ENCODE assay signal across 32 cellular contexts in genomic region chr6:143486752-143487151, GRCh38. TPM values are rescaled to one million over a fixed set of nuclear protein-coding genes. Genes with fewer than 3 reads are reported as not detected.
DNase-seq lines count a peak whose midpoint lies in the region; ATAC-seq, FAIRE-seq and TF ChIP-seq lines count a peak whose summit lies in the region.
"Had no signal": no experiment of that assay in that cellular context is flagged by ENCODE, and none has a peak within 500 bp of the region (broad histone marks: within the 10 kb centered on the region; RNA-seq: fewer than 3 reads in every experiment).

No MANE protein-coding gene starts in this region.

- H2AFZ ChIP-seq in GM12878 (ENCODE audit: control insufficient read depth, low read depth, low read length) (no peak overlapping the region), K562 (ENCODE audit: low read depth, low read length) (no peak overlapping the region)

- no peak for FAIRE-seq in GM12878 (lab: Jason Lieb, UNC)
- no peak for FAIRE-seq in K562 (lab: Jason Lieb, UNC)
- FAIRE-seq: A549, D721Med had no signal

- no peaks in the 10 kb centered on the region for H3K27me3 ChIP-seq in GM12878 (replicated peaks in 1 of 2; ENCODE audit: control insufficient read depth in 2 of 2, insufficient read depth in 2 of 2, low read length in 1 of 2)
- H3K27me3 ChIP-seq in K562 (ENCODE audit: control insufficient read depth in 2 of 2, insufficient read depth in 2 of 2, low read length in 2 of 2): no peaks in the 10 kb centered on the region
- H3K27me3 ChIP-seq in naive thymus-derived CD4-positive, alpha-beta T cell (ENCODE audit: control insufficient read depth in 2 of 2, insufficient read depth in 2 of 2, low read length in 2 of 2): no peaks in the 10 kb centered on the region
- H3K27me3 ChIP-seq: BE2C; BLaER1; BLaER1 treated with 17β-estradiol and CSF1 and Interleukin-3, amounts not matched to agents 10 nM and 100 nM had no signal

- peaks cover 0 to 6% (median 0%) of the 10 kb centered on the region in 7 donors for H3K4me1 Mint-ChIP-seq in naive thymus-derived CD4-positive, alpha-beta T cell
- H3K4me1 Mint-ChIP-seq: B cell; CD4-positive, alpha-beta memory T cell; CD8-positive, alpha-beta memory T cell had no signal

- H3K27ac Mint-ChIP-seq in naive thymus-derived CD4-positive, alpha-beta T cell: peak overlapping the region in 1 of 9 donors; percentile 24
- H3K27ac Mint-ChIP-seq: B cell; CD14-positive monocyte; CD4-positive, alpha-beta memory T cell; CD4-positive, alpha-beta T cell; CD4-positive, CD25-positive, alpha-beta regulatory T cell; CD8-positive, alpha-beta T cell had no signal

- H3K27ac ChIP-seq in GM12878 (ENCODE audit: control insufficient read depth, insufficient read depth) (no peak overlapping the region), K562 (ENCODE audit: extremely low read depth, low read depth, low read length) (no peak overlapping the region), coronary artery (no peak overlapping the region)
- H3K27ac ChIP-seq in naive thymus-derived CD4-positive, alpha-beta T cell (ENCODE audit: low read depth, low read length): no peak overlapping the region
- H3K27ac ChIP-seq: 22Rv1; A549; BLaER1; BLaER1 treated with 17β-estradiol and CSF1 and Interleukin-3, amounts not matched to agents 10 nM and 100 nM; C4-2B had no signal

- in situ Hi-C loops in GM12878 (cut with MboI) (no loop called here), K562 (cut with MboI) (no loop called here)

- 94% methylated on average over 3 of the region's 3 CpGs for WGBS in GM12878 (ENCODE audit: insufficient coverage, insufficient replicate concordance, low lambda C conversion rate, missing lambda C conversion rate)
- 66% methylated on average over 3 of the region's 3 CpGs for whole genome bisulfite sequencing in K562 (ENCODE audit: insufficient coverage, low coverage, missing lambda C conversion rate)

- H3K9me3 Mint-ChIP-seq in naive thymus-derived CD4-positive, alpha-beta T cell: no peaks in the 10 kb centered on the region
- H3K9me3 Mint-ChIP-seq: CD14-positive monocyte; CD4-positive, alpha-beta T cell; CD8-positive, alpha-beta memory T cell; CD8-positive, alpha-beta T cell had no signal

- RAD21 ChIA-PET in GM12878 (lab: Charles Lee; ENCODE audit: unreplicated experiment): no interaction called here

- H3K4me2 ChIP-seq in GM12878 (ENCODE audit: control insufficient read depth, insufficient read depth) (no peak overlapping the region), K562 (ENCODE audit: insufficient read depth, low read length) (no peak overlapping the region)
- H3K4me2 ChIP-seq: A549; BLaER1; BLaER1 treated with 17β-estradiol and CSF1 and Interleukin-3, amounts not matched to agents 10 nM and 100 nM had no signal

- POLR2A ChIA-PET in GM12878 (lab: Charles Lee) (no interaction called here), K562 (lab: Yijun Ruan, JAX) (interaction anchor here (0.9 to 1.3 kb wide), 2 partner anchors 10 to 25 kb away, joined by 3 read pairs; partner anchors contain the start of gene FUCA2)
- POLR2A ChIA-PET in naive thymus-derived CD4-positive, alpha-beta T cell (lab: Charles Lee): no interaction called here

- no peaks in the 10 kb centered on the region; a peak in 2 of 4 replicates for H3K36me3 ChIP-seq in GM12878 (ENCODE audit: control insufficient read depth in 2 of 2, insufficient read depth in 2 of 2, low read length in 1 of 2)
- H3K36me3 ChIP-seq in K562 (ENCODE audit: control insufficient read depth, insufficient read depth, low read length): no peaks in the 10 kb centered on the region
- H3K36me3 ChIP-seq in naive thymus-derived CD4-positive, alpha-beta T cell (ENCODE audit: control insufficient read depth in 2 of 3, insufficient read depth in 3 of 3, low read length in 3 of 3): peaks cover 0 to 4% (median 0%) of the 10 kb centered on the region in 3 experiments
- H3K36me3 ChIP-seq: BE2C had no signal

- no peak for DNase-seq in GM12878 (ENCODE audit: low read depth, low spot score)
- DNase-seq in K562 (ENCODE audit: extremely low read depth in 1 of 4, low spot score in 3 of 4): no peak
- no peak for DNase-seq in naive thymus-derived CD4-positive, alpha-beta T cell
- DNase-seq in coronary artery (ENCODE audit: low spot score): no peak
- DNase-seq: 8988T; ACHN; AML-193; BE2C; C1 segment of cervical spinal cord; Caco-2; Calu3; CD4-positive, alpha-beta memory T cell; CD4-positive, alpha-beta T cell; CD4-positive, CD25-positive, alpha-beta regulatory T cell; CD8-positive, alpha-beta memory T cell; CD8-positive, alpha-beta T cell; COR-L47; DMS 273 treated with DMSO at 0.1 percent for 48 hours; DMS153; DMS53; DMS79; DMS79 treated with DMSO at 0.1 percent for 48 hours; DND-41; EL had no signal

- H3K9me1 ChIP-seq in K562 (ENCODE audit: control insufficient read depth, insufficient read depth, low read length): no peaks in the 10 kb centered on the region

- TF ChIP-seq EP300 in GM12878 (IDR thresholded peaks at IDR 0.05; ENCODE audit: borderline replicate concordance in 1 of 2, control insufficient read depth in 1 of 2, low read depth in 2 of 2, low read length in 2 of 2) (no peak), K562 (IDR thresholded peaks at IDR 0.05; ENCODE audit: low read length) (no peak)

- CTCF ChIA-PET in GM12878 (lab: Yijun Ruan, JAX) (interaction anchor here (0.8 kb wide), 1 partner anchor 10 kb away, joined by 3 read pairs; no protein-coding TSS in a partner anchor), K562 (lab: Yijun Ruan, JAX; ENCODE audit: low intra/inter-chr PET ratio) (no interaction called here)
- CTCF ChIA-PET in naive thymus-derived CD4-positive, alpha-beta T cell (lab: Charles Lee): interaction anchor here (0.6 kb wide), 1 partner anchor 922 kb away, joined by 3 read pairs; no protein-coding TSS in a partner anchor

- TF ChIP-seq POLR2A in GM12878 (IDR thresholded peaks at IDR 0.05; ENCODE audit: low read depth, low read length) (no peak), K562 (conservative IDR thresholded peaks at IDR 0.05) (no peak)

- no peaks in the 10 kb centered on the region for H3K27me3 Mint-ChIP-seq in naive thymus-derived CD4-positive, alpha-beta T cell
- H3K27me3 Mint-ChIP-seq: B cell; CD4-positive, alpha-beta memory T cell; CD4-positive, alpha-beta T cell; CD4-positive, CD25-positive, alpha-beta regulatory T cell; CD8-positive, alpha-beta memory T cell had no signal

- no peaks in the 10 kb centered on the region for H3K4me1 ChIP-seq in GM12878 (ENCODE audit: control insufficient read depth, insufficient read depth, low read length)
- H3K4me1 ChIP-seq in K562 (replicated peaks in 1 of 2; ENCODE audit: control insufficient read depth in 2 of 2, insufficient read depth in 2 of 2, low read length in 2 of 2): no peaks in the 10 kb centered on the region
- no peaks in the 10 kb centered on the region for H3K4me1 ChIP-seq in naive thymus-derived CD4-positive, alpha-beta T cell (ENCODE audit: control insufficient read depth in 2 of 2, insufficient read depth in 2 of 2, low read length in 2 of 2)
- H3K4me1 ChIP-seq: A549; BE2C; BLaER1; BLaER1 treated with 17β-estradiol and CSF1 and Interleukin-3, amounts not matched to agents 10 nM and 100 nM; Caco-2 had no signal

- no peak for TF ChIP-seq RAD21 in GM12878 (IDR thresholded peaks at IDR 0.05; ENCODE audit: insufficient read depth, low read depth, low read length)
- no peak for TF ChIP-seq RAD21 in K562 (CRISPR knock-in tag; conservative IDR thresholded peaks at IDR 0.05 in 1 of 2, IDR thresholded peaks at IDR 0.05 in 1 of 2)

- no peak overlapping the region for H3K4me3 Mint-ChIP-seq in naive thymus-derived CD4-positive, alpha-beta T cell
- H3K4me3 Mint-ChIP-seq: B cell; CD14-positive monocyte; CD4-positive, alpha-beta memory T cell; CD4-positive, alpha-beta T cell; CD4-positive, CD25-positive, alpha-beta regulatory T cell; CD8-positive, alpha-beta memory T cell; CD8-positive, alpha-beta T cell had no signal

- no peaks in the 10 kb centered on the region for H3K9me3 ChIP-seq in GM12878 (replicated peaks; ENCODE audit: control insufficient read depth, insufficient read depth, low read length)
- no peaks in the 10 kb centered on the region for H3K9me3 ChIP-seq in K562 (replicated peaks; ENCODE audit: control insufficient read depth, insufficient read depth, low read depth, low read length)
- H3K9me3 ChIP-seq in naive thymus-derived CD4-positive, alpha-beta T cell (ENCODE audit: control insufficient read depth in 2 of 3, low read length in 3 of 3): no peaks in the 10 kb centered on the region
- H3K9me3 ChIP-seq: A549; BE2C; BLaER1; BLaER1 treated with 17β-estradiol and CSF1 and Interleukin-3, amounts not matched to agents 10 nM and 100 nM; Caco-2 had no signal

- H3K79me2 ChIP-seq in GM12878 (ENCODE audit: control insufficient read depth, insufficient read depth, low read length): no peaks in the 10 kb centered on the region
- H3K79me2 ChIP-seq in K562 (ENCODE audit: control insufficient read depth, insufficient read depth, low read length): no peaks in the 10 kb centered on the region

- no peak for TF ChIP-seq CTCF in GM12878 (IDR thresholded peaks at IDR 0.05 in 2 of 3, conservative IDR thresholded peaks at IDR 0.05 in 1 of 3; ENCODE audit: control insufficient read depth in 2 of 3, extremely low read depth in 1 of 3, insufficient read depth in 1 of 3, low read depth in 3 of 3, low read length in 3 of 3)
- no peak for TF ChIP-seq CTCF in K562 (IDR thresholded peaks at IDR 0.05 in 2 of 3, conservative IDR thresholded peaks at IDR 0.05 in 1 of 3; ENCODE audit: insufficient read depth in 2 of 3, low read depth in 1 of 3, low read length in 3 of 3)
- no peak for TF ChIP-seq CTCF in coronary artery (IDR thresholded peaks at IDR 0.05)

- H3K9ac ChIP-seq in GM12878 (ENCODE audit: control insufficient read depth, insufficient read depth, low read length) (no peak overlapping the region), K562 (ENCODE audit: insufficient read depth in 1 of 2, low read depth in 2 of 2, low read length in 2 of 2) (no peak overlapping the region)
- H3K9ac ChIP-seq: BLaER1; BLaER1 treated with 17β-estradiol and CSF1 and Interleukin-3, amounts not matched to agents 10 nM and 100 nM had no signal

- BruUV-seq in GM12878 (replicated peaks; lab: Mats Ljungman, UMichigan) (no TSS peak), K562 (replicated peaks; lab: Mats Ljungman, UMichigan) (no TSS peak)

- ATAC-seq in GM12878 (no peak), K562 (no peak)
- ATAC-seq in naive thymus-derived CD4-positive, alpha-beta T cell: no peak
- ATAC-seq: A549; CD8-positive, alpha-beta T cell had no signal

- SMC1A ChIA-PET in GM12878 (lab: Charles Lee; ENCODE audit: uncharacterized antibody, unreplicated experiment): interaction anchor here (1.0 to 1.3 kb wide), 3 partner anchors 8 to 119 kb away, joined by 3 to 6 read pairs (median 3); no protein-coding TSS in a partner anchor

- H3K4me3 ChIP-seq in GM12878 (no peak overlapping the region), K562 (no peak overlapping the region), coronary artery (no peak overlapping the region)
- H3K4me3 ChIP-seq in naive thymus-derived CD4-positive, alpha-beta T cell (ENCODE audit: low read length): no peak overlapping the region
- H3K4me3 ChIP-seq: A549; BLaER1; BLaER1 treated with 17β-estradiol and CSF1 and Interleukin-3, amounts not matched to agents 10 nM and 100 nM had no signal

- intact Hi-C loops in GM12878 (cut with micrococcal nuclease; ENCODE audit: unreplicated experiment): no loop called here
- intact Hi-C loops in K562 (cut with micrococcal nuclease): no loop called here
- intact Hi-C loops in naive thymus-derived CD4-positive, alpha-beta T cell (cut with micrococcal nuclease): no loop called here

- H4K20me1 ChIP-seq in GM12878 (ENCODE audit: control insufficient read depth, insufficient read depth): no peaks in the 10 kb centered on the region
- no peaks in the 10 kb centered on the region; the same call in 1 of the 2 replicates for H4K20me1 ChIP-seq in K562 (replicated peaks; ENCODE audit: control insufficient read depth, insufficient read depth, low read length)
- H4K20me1 ChIP-seq: BLaER1; BLaER1 treated with 17β-estradiol and CSF1 and Interleukin-3, amounts not matched to agents 10 nM and 100 nM had no signal

- peaks cover 0 to 14% (median 6%) of the 10 kb centered on the region in 5 donors for H3K36me3 Mint-ChIP-seq in naive thymus-derived CD4-positive, alpha-beta T cell

RNA-seq across cellular contexts. Expression of gene FUCA2, which starts 24.8 kb away (rescaled TPM):
- total RNA-seq in GM12878 (2013; cell fraction: nucleolus; rRNA removed): 22.0 and 22.3 TPM in 2 replicates
- total RNA-seq in GM12878 (2014; rRNA removed) (19.5 and 19.7 TPM in 2 replicates), GM12878 (2014; rRNA removed; fragmentation: Illumina TruSeq; extraction: Trizol) (22.2 and 22.3 TPM in 2 replicates), GM12878 (2021) (33.2 and 33.6 TPM in 2 replicates), K562 (2014; rRNA removed) (59.2 and 71.2 TPM in 2 replicates), K562 (2014; rRNA removed; fragmentation: Illumina TruSeq; extraction: Trizol) (79.3 and 82.9 TPM in 2 replicates), K562 (2015; rRNA removed; fragmentation: Illumina TruSeq; extraction: Trizol) (78.2 and 82.5 TPM in 2 replicates), K562 (2021) (112 and 117 TPM in 2 replicates)
- polyA plus RNA-seq in GM12878 (2011; ENCODE audit: low read depth): 17.9 TPM
- polyA plus RNA-seq in GM12878 (2011; rRNA removed) (19.2 and 23.5 TPM in 2 replicates), GM12878 (2014; fragmentation: Illumina TruSeq; extraction: Trizol) (22.2 and 28.2 TPM in 2 replicates), GM12878 (2014; fragmentation: Nextera tagmentation; extraction: Ambion mirVana) (10 to 100 TPM in 1 of 2 experiments, 1 to 10 TPM in 1; 5.7 to 11.8 TPM), GM12878 (2014; rRNA removed) (20.8 and 21.1 TPM in 2 replicates), GM12878 (2016; fragmentation: Nextera tagmentation; extraction: Ambion mirVana) (10 to 100 TPM; 35.0 to 36.2 TPM), K562 (2011; rRNA removed) (58.7 and 80.9 TPM in 2 replicates), K562 (2014; fragmentation: Illumina TruSeq; extraction: Trizol) (67.7 and 79.3 TPM in 2 replicates), K562 (2014; fragmentation: Nextera tagmentation; extraction: Ambion mirVana) (10 to 100 TPM; 20.6 to 23.9 TPM), K562 (2014; rRNA removed) (66.8 and 72.6 TPM in 2 replicates)
- 12.1 and 13.8 TPM in 2 replicates for polyA plus RNA-seq in GM12878 (2011; cell fraction: cytosol; rRNA removed)
- 11.3 and 12.5 TPM in 2 replicates for polyA plus RNA-seq in GM12878 (2011; cell fraction: nucleus; rRNA removed)
- 17.7 and 18.7 TPM in 2 replicates for polyA plus RNA-seq in GM12878 (2012)
- polyA minus RNA-seq in GM12878 (2011; rRNA and poly(A)+ RNA removed): 8.8 and 9.1 TPM in 2 replicates
- polyA minus RNA-seq in GM12878 (2011; cell fraction: cytosol; rRNA and poly(A)+ RNA removed): 5.2 and 7.6 TPM in 2 replicates
- polyA minus RNA-seq in GM12878 (2011; cell fraction: nucleus; rRNA and poly(A)+ RNA removed): 2.8 and 3.7 TPM in 2 replicates
- 49.7 and 76.8 TPM in 2 replicates for total RNA-seq in K562 (2011; cell fraction: chromatin; rRNA removed; ENCODE audit: low replicate concordance)
- total RNA-seq in K562 (2011; cell fraction: nucleolus; rRNA removed): 61.7 and 62.4 TPM in 2 replicates
- 96.9 and 141 TPM in 2 replicates for total RNA-seq in K562 (2011; cell fraction: nucleoplasm; rRNA removed)
- polyA plus RNA-seq in K562 (2011; cell fraction: cytosol; rRNA removed): 28.0 and 39.1 TPM in 2 replicates
- 30.3 and 35.2 TPM in 2 replicates for polyA plus RNA-seq in K562 (2011; cell fraction: nucleus; rRNA removed)
- polyA plus RNA-seq in K562 (2012): 69.9 and 86.6 TPM in 2 replicates
- 43.7 and 55.0 TPM in 2 replicates for polyA minus RNA-seq in K562 (2011; rRNA and poly(A)+ RNA removed)
- polyA minus RNA-seq in K562 (2011; cell fraction: cytosol; rRNA and poly(A)+ RNA removed): 26.0 and 28.3 TPM in 2 replicates
- polyA minus RNA-seq in K562 (2011; cell fraction: nucleus; rRNA and poly(A)+ RNA removed): 9.2 and 14.8 TPM in 2 replicates
- total RNA-seq in naive thymus-derived CD4-positive, alpha-beta T cell: 10 to 100 TPM in 2 of 5 experiments, 1 to 10 TPM in 3; 5.3 to 14.9 (median 6.7) TPM
- polyA plus RNA-seq in naive thymus-derived CD4-positive, alpha-beta T cell: 1 to 10 TPM; 4.4 to 5.4 TPM

RNA-seq across cellular contexts. Expression of gene PEX3, which starts 36.1 kb away (rescaled TPM):
- 26.1 and 27.3 TPM in 2 replicates for total RNA-seq in GM12878 (2013; cell fraction: nucleolus; rRNA removed)
- total RNA-seq in GM12878 (2014; rRNA removed) (22.2 and 25.3 TPM in 2 replicates), GM12878 (2014; rRNA removed; fragmentation: Illumina TruSeq; extraction: Trizol) (35.3 and 36.2 TPM in 2 replicates), GM12878 (2021) (18.6 and 19.0 TPM in 2 replicates), K562 (2014; rRNA removed) (17.2 and 22.8 TPM in 2 replicates), K562 (2014; rRNA removed; fragmentation: Illumina TruSeq; extraction: Trizol) (30.8 and 32.7 TPM in 2 replicates), K562 (2015; rRNA removed; fragmentation: Illumina TruSeq; extraction: Trizol) (32.7 and 36.7 TPM in 2 replicates), K562 (2021) (18.0 and 21.8 TPM in 2 replicates)
- polyA plus RNA-seq in GM12878 (2011; ENCODE audit: low read depth): 11.3 TPM
- polyA plus RNA-seq in GM12878 (2011; rRNA removed) (70.7 and 101 TPM in 2 replicates), GM12878 (2014; fragmentation: Illumina TruSeq; extraction: Trizol) (28.7 and 35.2 TPM in 2 replicates), GM12878 (2014; fragmentation: Nextera tagmentation; extraction: Ambion mirVana) (10 to 100 TPM; 50.8 to 70.0 TPM), GM12878 (2014; rRNA removed) (22.7 and 24.2 TPM in 2 replicates), GM12878 (2016; fragmentation: Nextera tagmentation; extraction: Ambion mirVana) (10 to 100 TPM; 42.0 to 49.5 TPM), K562 (2011; rRNA removed) (39.2 and 55.7 TPM in 2 replicates), K562 (2014; fragmentation: Illumina TruSeq; extraction: Trizol) (20.8 and 26.5 TPM in 2 replicates), K562 (2014; fragmentation: Nextera tagmentation; extraction: Ambion mirVana) (10 to 100 TPM; 62.8 to 69.6 TPM), K562 (2014; rRNA removed) (17.1 and 17.3 TPM in 2 replicates)
- polyA plus RNA-seq in GM12878 (2011; cell fraction: cytosol; rRNA removed): 20.9 and 25.1 TPM in 2 replicates
- polyA plus RNA-seq in GM12878 (2011; cell fraction: nucleus; rRNA removed): 32.3 and 34.1 TPM in 2 replicates
- 19.8 and 22.8 TPM in 2 replicates for polyA plus RNA-seq in GM12878 (2012)
- 24.3 and 26.5 TPM in 2 replicates for polyA minus RNA-seq in GM12878 (2011; rRNA and poly(A)+ RNA removed)
- 14.6 and 23.3 TPM in 2 replicates for polyA minus RNA-seq in GM12878 (2011; cell fraction: cytosol; rRNA and poly(A)+ RNA removed)
- polyA minus RNA-seq in GM12878 (2011; cell fraction: nucleus; rRNA and poly(A)+ RNA removed): 49.7 and 70.8 TPM in 2 replicates
- total RNA-seq in K562 (2011; cell fraction: chromatin; rRNA removed; ENCODE audit: low replicate concordance): 17.1 and 21.7 TPM in 2 replicates
- total RNA-seq in K562 (2011; cell fraction: nucleolus; rRNA removed): 14.7 and 18.2 TPM in 2 replicates
- 14.9 and 22.7 TPM in 2 replicates for total RNA-seq in K562 (2011; cell fraction: nucleoplasm; rRNA removed)
- polyA plus RNA-seq in K562 (2011; cell fraction: cytosol; rRNA removed): 12.2 and 12.8 TPM in 2 replicates
- polyA plus RNA-seq in K562 (2011; cell fraction: nucleus; rRNA removed): 19.7 and 24.5 TPM in 2 replicates
- polyA plus RNA-seq in K562 (2012): 16.2 and 21.4 TPM in 2 replicates
- 23.8 and 30.9 TPM in 2 replicates for polyA minus RNA-seq in K562 (2011; rRNA and poly(A)+ RNA removed)
- polyA minus RNA-seq in K562 (2011; cell fraction: cytosol; rRNA and poly(A)+ RNA removed): 14.9 and 20.1 TPM in 2 replicates
- polyA minus RNA-seq in K562 (2011; cell fraction: nucleus; rRNA and poly(A)+ RNA removed): 27.7 and 38.4 TPM in 2 replicates
- 10 to 100 TPM; 10.9 to 28.8 (median 19.1) TPM for total RNA-seq in naive thymus-derived CD4-positive, alpha-beta T cell
- polyA plus RNA-seq in naive thymus-derived CD4-positive, alpha-beta T cell: 10 to 100 TPM; 25.4 to 27.3 TPM

RNA-seq across cellular contexts. Expression of gene ADAT2, which starts 36.3 kb away (rescaled TPM):
- 75.3 and 76.7 TPM in 2 replicates for total RNA-seq in GM12878 (2013; cell fraction: nucleolus; rRNA removed)
- 17.5 and 20.1 TPM in 2 replicates for total RNA-seq in GM12878 (2014; rRNA removed)
- 19.5 and 21.5 TPM in 2 replicates for total RNA-seq in GM12878 (2014; rRNA removed; fragmentation: Illumina TruSeq; extraction: Trizol)
- total RNA-seq in GM12878 (2021): 13.2 and 17.1 TPM in 2 replicates
- polyA plus RNA-seq in GM12878 (2011; ENCODE audit: low read depth): 12.3 TPM
- polyA plus RNA-seq in GM12878 (2011; rRNA removed): 35.5 and 55.9 TPM in 2 replicates
- polyA plus RNA-seq in GM12878 (2011; cell fraction: cytosol; rRNA removed): 13.2 and 13.5 TPM in 2 replicates
- 27.6 and 32.9 TPM in 2 replicates for polyA plus RNA-seq in GM12878 (2011; cell fraction: nucleus; rRNA removed)
- 15.7 and 15.9 TPM in 2 replicates for polyA plus RNA-seq in GM12878 (2012)
- 23.1 and 35.6 TPM in 2 replicates for polyA plus RNA-seq in GM12878 (2014; fragmentation: Illumina TruSeq; extraction: Trizol)
- polyA plus RNA-seq in GM12878 (2014; fragmentation: Nextera tagmentation; extraction: Ambion mirVana): 1 to 10 TPM; 7.8 to 9.0 TPM
- polyA plus RNA-seq in GM12878 (2014; rRNA removed): 25.8 and 38.6 TPM in 2 replicates
- polyA plus RNA-seq in GM12878 (2016; fragmentation: Nextera tagmentation; extraction: Ambion mirVana): 10 to 100 TPM; 12.6 to 15.1 TPM
- polyA minus RNA-seq in GM12878 (2011; rRNA and poly(A)+ RNA removed): 6.4 and 9.4 TPM in 2 replicates
- polyA minus RNA-seq in GM12878 (2011; cell fraction: cytosol; rRNA and poly(A)+ RNA removed): 4.2 and 5.2 TPM in 2 replicates
- 9.6 and 11.5 TPM in 2 replicates for polyA minus RNA-seq in GM12878 (2011; cell fraction: nucleus; rRNA and poly(A)+ RNA removed)
- total RNA-seq in K562 (2011; cell fraction: chromatin; rRNA removed; ENCODE audit: low replicate concordance): 32.1 and 107 TPM in 2 replicates
- total RNA-seq in K562 (2011; cell fraction: nucleolus; rRNA removed): 16.2 and 27.9 TPM in 2 replicates
- 52.9 and 88.3 TPM in 2 replicates for total RNA-seq in K562 (2011; cell fraction: nucleoplasm; rRNA removed)
- 21.4 and 22.6 TPM in 2 replicates for total RNA-seq in K562 (2014; rRNA removed)
- total RNA-seq in K562 (2014; rRNA removed; fragmentation: Illumina TruSeq; extraction: Trizol): 35.7 and 41.0 TPM in 2 replicates
- 29.0 and 32.7 TPM in 2 replicates for total RNA-seq in K562 (2015; rRNA removed; fragmentation: Illumina TruSeq; extraction: Trizol)
- 25.9 and 28.4 TPM in 2 replicates for total RNA-seq in K562 (2021)
- polyA plus RNA-seq in K562 (2011; rRNA removed): 48.4 and 60.6 TPM in 2 replicates
- 8.6 and 19.2 TPM in 2 replicates for polyA plus RNA-seq in K562 (2011; cell fraction: cytosol; rRNA removed)
- 74.1 and 78.0 TPM in 2 replicates for polyA plus RNA-seq in K562 (2011; cell fraction: nucleus; rRNA removed)
- 19.4 and 22.7 TPM in 2 replicates for polyA plus RNA-seq in K562 (2012)
- 29.7 and 31.7 TPM in 2 replicates for polyA plus RNA-seq in K562 (2014; fragmentation: Illumina TruSeq; extraction: Trizol)
- polyA plus RNA-seq in K562 (2014; fragmentation: Nextera tagmentation; extraction: Ambion mirVana): 10 to 100 TPM; 13.0 to 18.5 TPM
- polyA plus RNA-seq in K562 (2014; rRNA removed): 46.7 and 62.5 TPM in 2 replicates
- polyA minus RNA-seq in K562 (2011; rRNA and poly(A)+ RNA removed): 34.7 and 36.7 TPM in 2 replicates
- polyA minus RNA-seq in K562 (2011; cell fraction: cytosol; rRNA and poly(A)+ RNA removed): 12.5 and 17.0 TPM in 2 replicates
- polyA minus RNA-seq in K562 (2011; cell fraction: nucleus; rRNA and poly(A)+ RNA removed): 39.2 and 45.5 TPM in 2 replicates
- total RNA-seq in naive thymus-derived CD4-positive, alpha-beta T cell: 10 to 100 TPM; 18.4 to 25.8 (median 20.8) TPM
- 1 to 10 TPM; 1.2 to 2.7 TPM for polyA plus RNA-seq in naive thymus-derived CD4-positive, alpha-beta T cell

Comparison
In these comparisons a context has a peak if more than half of its experiments do, and no peak if none do; other contexts are left out.
1. Of the 99 proteins assayed by ChIP-seq in both K562 and GM12878: peak only in K562: none; only in GM12878: none; in both: ZBTB40; in neither: 98.